In the genomic region with DNA sequence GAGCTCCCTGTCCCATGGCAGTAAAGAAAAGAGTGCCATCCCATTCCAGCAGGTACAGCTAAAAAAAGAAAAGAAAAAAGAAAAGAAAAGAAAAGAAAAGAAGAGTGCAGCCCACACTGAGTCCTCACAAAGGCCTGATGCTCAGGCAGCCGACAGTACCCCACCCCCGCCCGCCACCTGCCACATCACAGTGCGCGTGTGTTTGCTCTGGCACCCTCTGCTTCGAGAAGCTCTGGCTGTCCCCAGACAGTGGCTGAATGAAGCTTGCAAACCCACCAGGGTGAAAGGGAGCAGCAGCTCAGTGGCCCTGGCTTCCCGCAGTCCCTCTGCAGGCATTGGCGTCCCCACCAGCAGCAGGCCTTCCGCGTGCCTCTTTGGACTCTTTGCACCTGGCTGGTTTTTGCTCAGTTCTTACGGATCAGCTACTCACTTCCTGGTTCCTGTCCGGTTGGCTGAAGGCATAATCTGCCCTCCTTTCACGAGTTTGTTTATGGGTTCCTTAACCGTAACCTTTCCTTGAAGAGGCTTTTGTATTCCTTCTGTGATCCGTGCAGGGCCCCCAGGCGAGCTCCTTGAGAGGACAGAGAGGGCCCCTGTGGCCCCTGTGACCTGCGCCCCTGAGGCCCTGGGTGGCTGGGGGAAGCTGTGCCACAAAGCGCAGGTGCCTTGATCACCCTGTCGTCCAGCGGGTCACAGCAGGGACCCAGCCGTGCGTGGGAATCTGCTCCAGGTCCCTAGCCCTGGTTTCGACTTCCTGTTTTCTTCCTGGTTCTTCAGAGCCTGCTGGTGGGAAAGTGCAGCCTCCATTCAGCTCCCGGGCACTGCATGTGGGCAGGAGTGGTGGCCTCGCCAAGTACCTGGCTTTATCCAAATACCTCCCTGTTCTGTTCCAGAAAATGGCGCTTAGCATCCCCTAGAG, we compare ENCODE assay signal across 21 cellular contexts. TPM values are rescaled to one million over a fixed set of nuclear protein-coding genes. Genes with fewer than 3 reads are reported as not detected.
DNase-seq lines count a peak whose midpoint lies in the region; ATAC-seq, FAIRE-seq and TF ChIP-seq lines count a peak whose summit lies in the region.
"Had no signal": no experiment of that assay in that cellular context is flagged by ENCODE, and none has a peak within 500 bp of the region (broad histone marks: within the 10 kb centered on the region; RNA-seq: fewer than 3 reads in every experiment).

No MANE protein-coding gene starts in this region.

- H3K9me1 ChIP-seq in IMR-90 (ENCODE audit: insufficient read depth, low read length) = no peaks in the 10 kb centered on the region

- no peak for TF ChIP-seq POLR2A in IMR-90 (IDR thresholded peaks at IDR 0.05; ENCODE audit: low read depth, low read length)

- H3K9ac ChIP-seq in IMR-90 (ENCODE audit: low read depth, low read length) = no peak overlapping the region

- no peak overlapping the region for H3K18ac ChIP-seq in IMR-90 (ENCODE audit: low read depth, low read length)

- TF ChIP-seq CTCF in IMR-90 (conservative IDR thresholded peaks at IDR 0.05; ENCODE audit: low read depth, low read length) = no peak
- TF ChIP-seq CTCF in osteoblast (IDR thresholded peaks at IDR 0.05; ENCODE audit: extremely low read depth, low read depth, low read length) = no peak
- no peak for TF ChIP-seq CTCF in HFFc6 (IDR thresholded peaks at IDR 0.05)

- no peaks in the 10 kb centered on the region for H3K79me2 ChIP-seq in osteoblast (ENCODE audit: insufficient read depth, low read length)

- no peak overlapping the region for H3K23ac ChIP-seq in IMR-90 (ENCODE audit: low read depth, low read length)

- in situ Hi-C loops in IMR-90 (cut with MboI; ENCODE audit: low sequenced_read_pairs) = loop anchor here (25.0 kb wide), 1 partner anchor 1063 kb away; no protein-coding TSS in a partner anchor

- H3K27ac Mint-ChIP-seq in HFFc6 = no peak overlapping the region
- H3K27ac Mint-ChIP-seq: activated CD8-positive, alpha-beta memory T cell treated with anti-CD3 and anti-CD28 coated beads, Interleukin-2, amount 10 ng/mL, durations not matched to agents 7 days and 5 days had no signal

- H3K4ac ChIP-seq in IMR-90 (ENCODE audit: low read depth, low read length) = no peak overlapping the region

- H3K9me3 Mint-ChIP-seq in HFFc6 = no peaks in the 10 kb centered on the region
- H3K9me3 Mint-ChIP-seq: CD4-positive, alpha-beta memory T cell had no signal

- H3K9me3 ChIP-seq in IMR-90 (ENCODE audit: control insufficient read depth, insufficient read depth, low read length) (no peaks in the 10 kb centered on the region), osteoblast (ENCODE audit: low read depth, low read length) (no peaks in the 10 kb centered on the region)
- H3K9me3 ChIP-seq: ascending aorta, colonic mucosa, stomach had no signal

- no peaks in the 10 kb centered on the region for H3K4me1 Mint-ChIP-seq in HFFc6 (ENCODE audit: low read depth)
- H3K4me1 Mint-ChIP-seq: activated CD8-positive, alpha-beta memory T cell treated with anti-CD3 and anti-CD28 coated beads, Interleukin-2, amount 10 ng/mL, durations not matched to agents 7 days and 5 days; CD4-positive, alpha-beta memory T cell had no signal

- no peak overlapping the region for H3K27ac ChIP-seq in IMR-90 (ENCODE audit: insufficient read depth, low read length)
- no peak overlapping the region for H3K27ac ChIP-seq in osteoblast (ENCODE audit: low read depth, low read length)
- H3K27ac ChIP-seq: colonic mucosa, stomach had no signal

- no peak overlapping the region for H2BK120ac ChIP-seq in IMR-90 (ENCODE audit: low read depth, low read length)

- DNase-seq in NCI-H2107 treated with DMSO at 0.1 percent for 48 hours (lab: John Stamatoyannopoulos, UW; ENCODE audit: unreplicated experiment) = peak; percentile 34
- DNase-seq in NCI-H2107 (lab: John Stamatoyannopoulos, UW) = no peak
- no peak for DNase-seq in IMR-90
- DNase-seq in dermis blood vessel endothelial cell = peak; percentile 18
- peak; percentile 63 for DNase-seq in osteoblast (ENCODE audit: insufficient read length, low spot score, missing footprints)
- DNase-seq in RCC 7860 (ENCODE audit: low spot score) = no peak
- no peak for DNase-seq in HFFc6
- DNase-seq: activated CD8-positive, alpha-beta memory T cell treated with anti-CD3 and anti-CD28 coated beads, Interleukin-2, amount 10 ng/mL, durations not matched to agents 7 days and 5 days; activated naive CD4-positive, alpha-beta T cell treated with Interleukin-2 at 50 U/mL for 16 hours; CD4-positive, alpha-beta memory T cell; colonic mucosa; GDM1; NCI-H2081; stomach; T-helper 2 cell had no signal

- no peak overlapping the region for H4K8ac ChIP-seq in IMR-90 (ENCODE audit: low read depth in 2 of 2, low read length in 2 of 2)

- no peak overlapping the region for H3K14ac ChIP-seq in IMR-90 (replicated peaks; ENCODE audit: low read depth, low read length)

- H3K4me2 ChIP-seq in IMR-90 (ENCODE audit: low read depth, low read length) (no peak overlapping the region), osteoblast (ENCODE audit: insufficient read depth, low read length) (no peak overlapping the region)

- POLR2A ChIA-PET in IMR-90 (lab: Charles Lee; ENCODE audit: unreplicated experiment) = no interaction called here

- H3K4me3 Mint-ChIP-seq in HFFc6 = no peak overlapping the region
- H3K4me3 Mint-ChIP-seq: activated CD8-positive, alpha-beta memory T cell treated with anti-CD3 and anti-CD28 coated beads, Interleukin-2, amount 10 ng/mL, durations not matched to agents 7 days and 5 days; CD4-positive, alpha-beta memory T cell had no signal

- H3K56ac ChIP-seq in IMR-90 (ENCODE audit: extremely low read depth, insufficient read depth, low read length) = no peak overlapping the region

- no peaks in the 10 kb centered on the region for H3K79me1 ChIP-seq in IMR-90 (ENCODE audit: low read depth in 1 of 2, low read length in 2 of 2)

- no peak for FAIRE-seq in RCC 7860 (lab: Jason Lieb, UNC)
- FAIRE-seq: GM12891, urothelium cell line had no signal

- no peaks in the 10 kb centered on the region for H3K27me3 ChIP-seq in IMR-90 (ENCODE audit: control insufficient read depth, insufficient read depth, low read length)
- no peaks in the 10 kb centered on the region for H3K27me3 ChIP-seq in osteoblast (ENCODE audit: insufficient read depth, low read length)
- H3K27me3 ChIP-seq: ascending aorta, colonic mucosa, stomach had no signal

- H3K4me3 ChIP-seq in IMR-90 (ENCODE audit: insufficient read depth, low read depth, low read length) (no peak overlapping the region), osteoblast (ENCODE audit: insufficient read depth, low read length) (no peak overlapping the region)
- H3K4me3 ChIP-seq: ascending aorta, colonic mucosa, lung, stomach had no signal

- ATAC-seq in IMR-90 (ENCODE audit: low read depth) = no peak
- ATAC-seq in HG02763 (IDR thresholded peaks at IDR 0.05; ENCODE audit: unreplicated experiment) = no peak
- ATAC-seq: activated CD4-positive, CD25-positive, alpha-beta regulatory T cell treated with anti-CD3 and anti-CD28 coated beads, Interleukin-2, amount 50 U/mL, for 24 hours; activated CD8-positive, alpha-beta memory T cell treated with anti-CD3 and anti-CD28 coated beads, Interleukin-2, amount 10 ng/mL, durations not matched to agents 7 days and 5 days had no signal

- no peak overlapping the region for H2BK5ac ChIP-seq in IMR-90 (ENCODE audit: low read depth, low read length, poor library complexity, severe bottlenecking)

- dilution Hi-C loops in IMR-90 (cut with HindIII; ENCODE audit: low sequenced_read_pairs, unreplicated experiment) = loop anchor here (25.0 kb wide), 1 partner anchor 263 kb away; no protein-coding TSS in a partner anchor

- H3K27me3 Mint-ChIP-seq in HFFc6 (ENCODE audit: insufficient read depth) = peaks cover 34% of the 10 kb centered on the region

- no peak overlapping the region for H4K5ac ChIP-seq in IMR-90 (ENCODE audit: low read depth, low read length)

- no peak overlapping the region for H2AK9ac ChIP-seq in IMR-90 (replicated peaks; ENCODE audit: low read depth, low read length, poor library complexity)

- intact Hi-C loops in IMR-90 (cut with micrococcal nuclease) = no loop called here

- no peaks in the 10 kb centered on the region for H3K36me3 Mint-ChIP-seq in HFFc6 (ENCODE audit: low read depth)
- H3K36me3 Mint-ChIP-seq: activated CD8-positive, alpha-beta memory T cell treated with anti-CD3 and anti-CD28 coated beads, Interleukin-2, amount 10 ng/mL, durations not matched to agents 7 days and 5 days; CD4-positive, alpha-beta memory T cell had no signal

- TF ChIP-seq RAD21 in IMR-90 (IDR thresholded peaks at IDR 0.05; ENCODE audit: low read length) = no peak

- H2AFZ ChIP-seq in IMR-90 (replicated peaks; ENCODE audit: low read length, poor library complexity) = peak overlapping the region; percentile 7
- no peak overlapping the region for H2AFZ ChIP-seq in osteoblast (ENCODE audit: low read length)

- WGBS in IMR-90 (ENCODE audit: extremely low coverage in 2 of 2, insufficient read length in 1 of 2), 2 experiments = 74% methylated on average over 16 of the region's 26 CpGs; no CpG with 5 or more reads in 1 of the 2 experiments

- no TSS peak for BruUV-seq in IMR-90 (replicated peaks; lab: Mats Ljungman, UMichigan)

- CTCF ChIA-PET in IMR-90 (lab: Yijun Ruan, JAX) = no interaction called here

- H4K91ac ChIP-seq in IMR-90 (ENCODE audit: insufficient read depth, low read depth, low read length) = no peak overlapping the region

- H2AK5ac ChIP-seq in IMR-90 (ENCODE audit: low read depth, low read length) = no peak overlapping the region

- H3K36me3 ChIP-seq in IMR-90 (ENCODE audit: control insufficient read depth, insufficient read depth, low read length) (peaks cover 7% of the 10 kb centered on the region; the same call in 1 of the 2 replicates), osteoblast (ENCODE audit: insufficient read depth, low read length) (no peaks in the 10 kb centered on the region)
- H3K36me3 ChIP-seq: colonic mucosa had no signal

- no peak overlapping the region for H2BK20ac ChIP-seq in IMR-90 (ENCODE audit: low read depth, low read length)

- no peaks in the 10 kb centered on the region for H3K4me1 ChIP-seq in IMR-90 (ENCODE audit: control insufficient read depth, insufficient read depth, low read length)
- H3K4me1 ChIP-seq in osteoblast (ENCODE audit: insufficient read depth, low read length) = no peaks in the 10 kb centered on the region
- H3K4me1 ChIP-seq: ascending aorta, colonic mucosa had no signal

- no peak overlapping the region for H2BK15ac ChIP-seq in IMR-90 (ENCODE audit: low read depth, low read length)

- H4K20me1 ChIP-seq in IMR-90 (ENCODE audit: insufficient read depth, low read length) = no peaks in the 10 kb centered on the region
- H4K20me1 ChIP-seq in osteoblast (ENCODE audit: insufficient read depth, low read length) = no peaks in the 10 kb centered on the region

TF ChIP-seq in IMR-90, 13 proteins besides CTCF, POLR2A, EP300 and RAD21 (continues in another document):
- no peak for TF ChIP-seq MAFK (IDR thresholded peaks at IDR 0.05; ENCODE audit: low read depth, low read length)
- no peak for TF ChIP-seq CEBPB (IDR thresholded peaks at IDR 0.05; ENCODE audit: low read depth, low read length)

RNA-seq across cellular contexts. Expression of gene FADD, which starts 28.0 kb away (rescaled TPM):
- 44.4 and 47.2 TPM in 2 replicates for total RNA-seq in IMR-90 (2012; rRNA removed)
- polyA plus RNA-seq in IMR-90 (2012; rRNA removed) = 33.8 and 38.1 TPM in 2 replicates
- 27.3 and 43.5 TPM in 2 replicates for polyA plus RNA-seq in IMR-90 (2012; cell fraction: cytosol; rRNA removed)
- polyA plus RNA-seq in IMR-90 (2012; cell fraction: nucleus; rRNA removed; ENCODE audit: low replicate concordance) = 13.3 and 24.4 TPM in 2 replicates
- 55.2 and 56.7 TPM in 2 replicates for total RNA-seq in dermis blood vessel endothelial cell
- total RNA-seq in osteoblast = 52.2 and 53.2 TPM in 2 replicates
- total RNA-seq in HFFc6 (2021; fragmentation: NEBNext Ultra II Directional; extraction: Animal tissue kit (Norgen Biotek cat#: 25700)) = 10 to 100 TPM; 25.8 to 32.2 (median 28.1) TPM

Comparison
In these comparisons a context has a peak if more than half of its experiments do, and no peak if none do; other contexts are left out.
1. DNase-seq: peak in NCI-H2107 treated with DMSO at 0.1 percent for 48 hours (single experiment), dermis blood vessel endothelial cell (single experiment) and osteoblast (single experiment); none in NCI-H2107 (single experiment), IMR-90 (single experiment), RCC 7860 (single experiment) and HFFc6 (single experiment).